In the genomic region with DNA sequence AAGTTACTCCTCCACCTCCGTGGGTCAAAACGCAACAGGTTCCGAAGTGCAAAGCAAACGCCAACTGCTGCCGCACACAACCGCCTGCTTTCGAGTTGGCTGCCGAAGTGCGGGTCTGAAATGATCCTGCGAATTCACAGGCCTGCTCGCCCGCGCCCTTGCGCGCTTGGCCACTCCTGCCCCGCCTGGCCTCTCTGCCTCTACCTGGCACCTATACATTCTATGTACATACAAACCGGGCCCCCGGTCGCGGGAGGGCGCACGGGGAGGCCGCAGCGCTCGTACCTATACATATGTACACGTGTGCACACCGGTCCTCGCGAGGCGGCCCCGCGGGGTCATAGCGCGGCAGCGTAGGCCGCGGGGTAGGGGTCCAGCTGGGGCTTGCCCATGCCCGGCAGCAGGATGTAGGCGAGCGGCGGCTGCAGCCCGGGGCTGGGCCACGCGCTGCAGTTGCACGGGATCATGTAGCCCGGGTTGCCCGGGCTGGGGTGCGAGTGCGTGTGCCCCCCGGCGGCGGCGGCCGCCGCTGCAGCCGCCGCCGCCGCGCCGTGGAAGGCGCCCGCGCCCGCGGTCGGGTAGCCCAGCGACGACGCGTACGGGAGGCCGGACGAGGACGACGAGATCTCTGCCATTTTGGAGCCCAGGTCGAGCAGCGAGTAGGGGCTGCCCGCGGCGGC, we compare ENCODE assay signal across 8 cellular contexts. TPM values are rescaled to one million over a fixed set of nuclear protein-coding genes. Genes with fewer than 3 reads are reported as not detected.
DNase-seq lines count a peak whose midpoint lies in the region; ATAC-seq and TF ChIP-seq lines count a peak whose summit lies in the region.

No MANE protein-coding gene starts in this region.

- H3K9me3 ChIP-seq in NT2/D1 (ENCODE audit: insufficient read depth, low read length) (no peaks in the 10 kb centered on the region), esophagus muscularis mucosa (no peaks in the 10 kb centered on the region), smooth muscle cell (replicated peaks; ENCODE audit: low read depth) (no peaks in the 10 kb centered on the region)

- H3K79me2 ChIP-seq in smooth muscle cell (ENCODE audit: low read depth) = no peaks in the 10 kb centered on the region

- 7% methylated on average over 12 of the region's 81 CpGs for WGBS in esophagus muscularis mucosa
- 2% methylated on average over 73 of the region's 81 CpGs for WGBS in smooth muscle cell (ENCODE audit: low lambda C conversion rate)

- H3K27ac ChIP-seq in esophagus muscularis mucosa (replicated peaks in 1 of 4) (no peak overlapping the region), smooth muscle cell (ENCODE audit: low read depth) (no peak overlapping the region)

- H3K27ac Mint-ChIP-seq in activated naive CD4-positive, alpha-beta T cell treated with anti-CD3 and anti-CD28 coated beads, Interleukin-2, amount 50 U/mL, for 72 hours = no peak overlapping the region

- TF ChIP-seq CTCF in esophagus muscularis mucosa (IDR thresholded peaks at IDR 0.05) = no peak
- peak; percentile 19 for TF ChIP-seq CTCF in smooth muscle cell (IDR thresholded peaks at IDR 0.05; ENCODE audit: borderline replicate concordance, insufficient read depth, poor library complexity, severe bottlenecking)

- intact Hi-C loops in esophagus muscularis mucosa (cut with DNase I) = no loop called here

- H3F3A ChIP-seq in smooth muscle cell (ENCODE audit: low read depth) = no peaks in the 10 kb centered on the region

- peaks cover 0 to 4% of the 10 kb centered on the region in 2 donors for H3K9me3 Mint-ChIP-seq in activated naive CD4-positive, alpha-beta T cell treated with anti-CD3 and anti-CD28 coated beads, Interleukin-2, amount 50 U/mL, for 72 hours

- no peak overlapping the region for H2AFZ ChIP-seq in smooth muscle cell (ENCODE audit: low read depth)

- H3K4me3 ChIP-seq in NT2/D1 (ENCODE audit: insufficient read length, low read depth) (peak overlapping the region; percentile 82), esophagus muscularis mucosa (peak overlapping the region; percentile 25 to 46 (median 39)), smooth muscle cell (peak overlapping the region; percentile 32)

- H4K20me1 ChIP-seq in smooth muscle cell (ENCODE audit: low read depth) = peaks cover 3% of the 10 kb centered on the region

- H3K4me2 ChIP-seq in smooth muscle cell = peak overlapping the region; percentile 88

- H3K9ac ChIP-seq in NT2/D1 (ENCODE audit: insufficient read length, low read depth) (peak overlapping the region; percentile 94), smooth muscle cell (ENCODE audit: low read depth) (no peak overlapping the region)

- no peak for DNase-seq in activated naive CD4-positive, alpha-beta T cell treated with anti-CD3 and anti-CD28 coated beads, Interleukin-2, amount 50 U/mL, for 72 hours (ENCODE audit: low spot score in 2 of 2)
- no peak for DNase-seq in activated naive CD4-positive, alpha-beta T cell treated with anti-CD3 and anti-CD28 coated beads, Interleukin-2, amount 50 U/mL, for 16 hours
- no peak for DNase-seq in NT2/D1 (ENCODE audit: low read depth, low spot score)
- DNase-seq in esophagus muscularis mucosa (ENCODE audit: extremely low spot score) = peak; percentile 79
- no peak for DNase-seq in smooth muscle cell (lab: John Stamatoyannopoulos, UW; ENCODE audit: unreplicated experiment)
- DNase-seq in cerebellum (ENCODE audit: low spot score) = no peak
- DNase-seq in NCI-H2029 (lab: John Stamatoyannopoulos, UW) = no peak

- H3K36me3 ChIP-seq in NT2/D1 (ENCODE audit: insufficient read depth, insufficient read length, low read length) (no peaks in the 10 kb centered on the region), esophagus muscularis mucosa (no peaks in the 10 kb centered on the region), smooth muscle cell (ENCODE audit: low read depth) (no peaks in the 10 kb centered on the region)

- H3K36me3 Mint-ChIP-seq in activated naive CD4-positive, alpha-beta T cell treated with anti-CD3 and anti-CD28 coated beads, Interleukin-2, amount 50 U/mL, for 72 hours = peaks cover 0 to 26% of the 10 kb centered on the region in 2 donors

- peaks cover 71% of the 10 kb centered on the region for H3K27me3 ChIP-seq in NT2/D1 (ENCODE audit: insufficient read depth, insufficient read length)
- peaks cover 3 to 93% (median 59%) of the 10 kb centered on the region in 4 donors for H3K27me3 ChIP-seq in esophagus muscularis mucosa
- H3K27me3 ChIP-seq in smooth muscle cell (ENCODE audit: low read depth) = peaks cover 97% of the 10 kb centered on the region

- no peak for TF ChIP-seq POLR2A in esophagus muscularis mucosa (IDR thresholded peaks at IDR 0.05; ENCODE audit: low read depth)

- ATAC-seq in activated naive CD4-positive, alpha-beta T cell treated with anti-CD3 and anti-CD28 coated beads, Interleukin-2, amount 50 U/mL, for 72 hours = peak; percentile 34 to 66
- ATAC-seq in HG02610 (IDR thresholded peaks at IDR 0.05; ENCODE audit: unreplicated experiment) = peak; percentile 51

- no peaks in the 10 kb centered on the region for H3K4me1 ChIP-seq in NT2/D1 (ENCODE audit: insufficient read depth, insufficient read length)
- peaks cover 25 to 53% (median 50%) of the 10 kb centered on the region in 4 donors for H3K4me1 ChIP-seq in esophagus muscularis mucosa
- peaks cover 13% of the 10 kb centered on the region for H3K4me1 ChIP-seq in smooth muscle cell (ENCODE audit: low read depth)

- no peak for TF ChIP-seq EP300 in esophagus muscularis mucosa (IDR thresholded peaks at IDR 0.05)

RNA-seq across cellular contexts. Expression of gene SOX21, which starts 1.3 kb away (rescaled TPM):
- total RNA-seq in activated naive CD4-positive, alpha-beta T cell treated with anti-CD3 and anti-CD28 coated beads, Interleukin-2, amount 50 U/mL, for 72 hours = not detected
- total RNA-seq in esophagus muscularis mucosa (not detected), smooth muscle cell (0.09 TPM in 1 of 2 replicates, not detected in the other), cerebellum (2.6 TPM)
- not detected in 2 replicates for polyA plus RNA-seq in smooth muscle cell

Comparison
In these comparisons a context has a peak if more than half of its experiments do, and no peak if none do; other contexts are left out.
1. H3K4me3 ChIP-seq: peak in every context shown above with its lines; median percentile 82 in NT2/D1; 39 in esophagus muscularis mucosa; 32 in smooth muscle cell.